ENCODE assay signal across 12 cellular contexts in genomic region chr7:84637568-84638338, GRCh38.
DNase-seq lines count a peak whose midpoint lies in the region; ATAC-seq, FAIRE-seq and TF ChIP-seq lines count a peak whose summit lies in the region.
"Had no signal": no experiment of that assay in that cellular context is flagged by ENCODE, and none has a peak within 500 bp of the region (broad histone marks: within the 10 kb centered on the region; RNA-seq: fewer than 3 reads in every experiment).

No MANE protein-coding gene starts in this region.

- no peaks in the 10 kb centered on the region for H3K9me3 ChIP-seq in endothelial cell of umbilical vein (replicated peaks; ENCODE audit: control insufficient read depth, insufficient read depth, low read length)
- H3K9me3 ChIP-seq: neutrophil had no signal

- H3K27ac ChIP-seq in endothelial cell of umbilical vein (ENCODE audit: insufficient read depth, low read depth, low read length), result peak overlapping the region; percentile 97
- H3K27ac ChIP-seq: neutrophil had no signal

- peak overlapping the region; percentile 45 for H3K4me2 ChIP-seq in endothelial cell of umbilical vein (ENCODE audit: insufficient read depth, low read length)

- TSS peak; percentile 98 for BruUV-seq in endothelial cell of umbilical vein (replicated peaks; lab: Mats Ljungman, UMichigan)

- peaks cover 8% of the 10 kb centered on the region for H3K36me3 Mint-ChIP-seq in nephron (ENCODE audit: low read depth)

- FAIRE-seq in endothelial cell of umbilical vein (lab: Jason Lieb, UNC), result peak; percentile 81
- FAIRE-seq: colon had no signal

- no peak overlapping the region for H3K4me3 ChIP-seq in endothelial cell of umbilical vein (replicated peaks in 1 of 3; ENCODE audit: insufficient read depth in 1 of 3, low read depth in 1 of 3, low read length in 3 of 3)

- H3K9me3 Mint-ChIP-seq in nephron, result peaks cover 14% of the 10 kb centered on the region

- no peaks in the 10 kb centered on the region for H3K9me1 ChIP-seq in endothelial cell of umbilical vein (replicated peaks; ENCODE audit: control insufficient read depth, extremely low read depth, insufficient read depth, low read length)

- no peak for ATAC-seq in GM18511 (IDR thresholded peaks at IDR 0.05; ENCODE audit: unreplicated experiment)

- POLR2A ChIA-PET in endothelial cell of umbilical vein (lab: Charles Lee), result interaction anchor here (1.0 to 1.7 kb wide), 2 partner anchors 10 to 51 kb away, joined by 3 to 8 read pairs; no protein-coding TSS in a partner anchor

- no peaks in the 10 kb centered on the region for H3K27me3 ChIP-seq in endothelial cell of umbilical vein (ENCODE audit: control insufficient read depth in 2 of 2, insufficient read depth in 2 of 2, low read length in 2 of 2)
- H3K27me3 ChIP-seq: neutrophil had no signal

- no peaks in the 10 kb centered on the region for H3K27me3 Mint-ChIP-seq in nephron (ENCODE audit: low read depth)

- no peak for TF ChIP-seq CTCF in endothelial cell of umbilical vein (IDR thresholded peaks at IDR 0.05; ENCODE audit: extremely low read depth in 1 of 2, insufficient read depth in 1 of 2, low read depth in 1 of 2, low read length in 2 of 2)
- TF ChIP-seq CTCF in nephron (IDR thresholded peaks at IDR 0.05; ENCODE audit: unreplicated experiment in 3 of 3), result no peak

- H3K79me2 ChIP-seq in endothelial cell of umbilical vein (ENCODE audit: control insufficient read depth, insufficient read depth, low read length), result no peaks in the 10 kb centered on the region

- CTCF ChIA-PET in endothelial cell of umbilical vein (lab: Charles Lee), result interaction anchor here (0.7 to 3.0 kb wide), 11 partner anchors 12 to 661 kb away, joined by 3 to 37 read pairs (median 3); no protein-coding TSS in a partner anchor

- dilution Hi-C loops in endothelial cell of umbilical vein (cut with MboI; ENCODE audit: extremely low pct_ligation_motif_present, low sequenced_read_pairs), result no loop called here

- H4K20me1 ChIP-seq in endothelial cell of umbilical vein (replicated peaks; ENCODE audit: control insufficient read depth, extremely low read depth, insufficient read depth, low read length), result no peaks in the 10 kb centered on the region

- peak overlapping the region; percentile 2 to 84 (median 74) for H3K27ac Mint-ChIP-seq in nephron

- intact Hi-C loops in endothelial cell of umbilical vein (cut with micrococcal nuclease), result loop anchor here (1.0 to 10.0 kb wide), 10 partner anchors 32 to 576 kb away; no protein-coding TSS in a partner anchor

- H3K4me1 Mint-ChIP-seq in nephron, result peaks cover 12% of the 10 kb centered on the region

- H2AFZ ChIP-seq in endothelial cell of umbilical vein (ENCODE audit: low read depth, low read length), result no peak overlapping the region

- no peaks in the 10 kb centered on the region for H3K36me3 ChIP-seq in endothelial cell of umbilical vein (ENCODE audit: control insufficient read depth in 2 of 2, extremely low read depth in 1 of 2, insufficient read depth in 2 of 2, low read length in 2 of 2)
- H3K36me3 ChIP-seq: neutrophil had no signal

- H3K9ac ChIP-seq in endothelial cell of umbilical vein (replicated peaks; ENCODE audit: extremely low read depth, insufficient read depth, low read length), result peak overlapping the region; percentile 69

- H3K4me1 ChIP-seq in endothelial cell of umbilical vein (ENCODE audit: control insufficient read depth, extremely low read depth, insufficient read depth, low read length), result peaks cover 25% of the 10 kb centered on the region

- H3K4me3 Mint-ChIP-seq in nephron, result no peak overlapping the region

- DNase-seq in AG20443 (ENCODE audit: low spot score), result peak; percentile 68
- DNase-seq in NCI-H226, result peak; percentile 93
- DNase-seq in endothelial cell of umbilical vein (ENCODE audit: low read depth, low spot score), result peak; percentile 92
- no peak for DNase-seq in activated CD4-positive, alpha-beta T cell treated with anti-CD3 and anti-CD28 coated beads for 48 hours
- no peak for DNase-seq in stimulated activated CD4-positive, alpha-beta T cell treated with anti-CD3 and anti-CD28 coated beads, Interleukin-2, amount 100 ng/mL, for 48 hours
- no peak for DNase-seq in anterior cingulate cortex (lab: John Stamatoyannopoulos, UW)
- DNase-seq: activated CD4-positive, alpha-beta T cell treated with anti-CD3 and anti-CD28 coated beads, Interleukin-2, amount 50 U/mL, for 1 hour; DMS 273 treated with DMSO at 0.1 percent for 48 hours had no signal

- TF ChIP-seq POLR2A in endothelial cell of umbilical vein (IDR thresholded peaks at IDR 0.05; ENCODE audit: low read depth, low read length), result no peak

TF ChIP-seq in endothelial cell of umbilical vein, 7 proteins besides CTCF, POLR2A, EP300 and RAD21:
- peak; percentile 47 for TF ChIP-seq POLR2AphosphoS5 (IDR thresholded peaks at IDR 0.05; ENCODE audit: insufficient read depth, low read depth, low read length)
- no peak for TF ChIP-seq MYC (IDR thresholded peaks at IDR 0.05; ENCODE audit: low read depth, low read length)
- TF ChIP-seq GATA2 (IDR thresholded peaks at IDR 0.05; ENCODE audit: insufficient read depth, insufficient read length, low read depth, low read length), result peak; percentile 83
- peak; percentile 97 for TF ChIP-seq JUN (IDR thresholded peaks at IDR 0.05; ENCODE audit: borderline replicate concordance, insufficient read depth, insufficient read length, low read depth)
- TF ChIP-seq FOS (IDR thresholded peaks at IDR 0.05; ENCODE audit: borderline replicate concordance, insufficient read depth, low read length), result peak; percentile 85
- no peak for TF ChIP-seq EZH2 (IDR thresholded peaks at IDR 0.05; ENCODE audit: borderline replicate concordance, low read depth, low read length, severe bottlenecking)
- TF ChIP-seq MAX (IDR thresholded peaks at IDR 0.05; ENCODE audit: insufficient read depth, insufficient read length), result no peak

Comparison
In these comparisons a context has a peak if more than half of its experiments do, and no peak if none do; other contexts are left out.
1. DNase-seq: peak in AG20443 (single experiment), NCI-H226 (single experiment) and endothelial cell of umbilical vein (single experiment); none in activated CD4-positive, alpha-beta T cell treated with anti-CD3 and anti-CD28 coated beads for 48 hours (single experiment), stimulated activated CD4-positive, alpha-beta T cell treated with anti-CD3 and anti-CD28 coated beads, Interleukin-2, amount 100 ng/mL, for 48 hours (0 of 2) and anterior cingulate cortex (0 of 58).